ENCODE assay signal across 8 cellular contexts in genomic region chr9:118967901-118968300, GRCh38.
"Had no signal": no experiment of that assay in that cellular context is flagged by ENCODE, and none has a peak within 500 bp of the region (broad histone marks: within the 10 kb centered on the region; RNA-seq: fewer than 3 reads in every experiment).

No MANE protein-coding gene starts in this region.

- H3K4me3 ChIP-seq: GM12878 had no signal

- FAIRE-seq: G401.6, GM12878, GM12891, GM12892, GM18507, GM19239 had no signal

- DNase-seq: GDM1, GF-D8 had no signal

- ATAC-seq: GM12878 had no signal
